ENCODE assay signal across 25 cellular contexts in the genomic region with DNA sequence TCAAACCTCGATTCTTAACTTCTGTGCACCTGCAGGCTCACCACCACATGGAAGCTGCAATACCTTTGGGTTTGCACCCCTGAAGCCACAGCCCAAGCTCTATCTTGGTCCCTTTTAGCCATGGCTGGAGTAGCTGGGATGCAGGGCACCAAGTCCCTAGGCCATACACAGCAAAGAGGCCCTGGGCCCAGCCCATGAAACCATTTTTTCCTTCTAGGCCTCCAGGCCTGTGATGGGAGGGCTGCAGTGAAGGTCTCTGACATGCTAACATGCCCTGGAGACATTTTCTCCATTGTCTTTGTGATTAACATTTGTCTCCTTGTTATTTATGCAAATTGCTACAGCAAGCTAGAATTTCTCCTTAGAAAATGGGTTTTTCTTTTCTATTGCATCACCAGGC.
"Had no signal": no experiment of that assay in that cellular context is flagged by ENCODE, and none has a peak within 500 bp of the region (broad histone marks: within the 10 kb centered on the region; RNA-seq: fewer than 3 reads in every experiment).

No MANE protein-coding gene starts in this region.

- H3K4me3 ChIP-seq: esophagus squamous epithelium, gastrocnemius medialis, heart right ventricle, left lung, lower lobe of right lung, mucosa of descending colon had no signal

- H3K36me3 ChIP-seq: esophagus squamous epithelium, gastrocnemius medialis, left lung, lower lobe of right lung had no signal

- H3K4me1 ChIP-seq: esophagus squamous epithelium, gastrocnemius medialis, heart right ventricle, left lung, lower lobe of right lung had no signal

- H3K27ac ChIP-seq: epithelial cell of prostate, esophagus squamous epithelium, gastrocnemius medialis, heart right ventricle, left lung, lower lobe of right lung had no signal

- DNase-seq: cortex of kidney; effector CD8-positive, alpha-beta T cell; effector memory CD8-positive, alpha-beta T cell; endodermal cell; erythroblast; esophagus squamous epithelium; foreskin melanocyte; gastrocnemius medialis; glutamatergic neuron; head of caudate nucleus; heart right ventricle; hippocampal formation; left cardiac atrium; left lung; left ventricle myocardium superior; lower lobe of right lung; mesenchymal stem cell; mucosa of descending colon; naive B cell; naive thymus-derived CD8-positive, alpha-beta T cell had no signal

- H3K27me3 ChIP-seq: esophagus squamous epithelium, gastrocnemius medialis, heart right ventricle, left lung had no signal

- ATAC-seq: effector memory CD8-positive, alpha-beta T cell; esophagus mucosa; gastrocnemius medialis; heart right ventricle; left cardiac atrium; left lung; left ventricle myocardium superior; lower lobe of right lung; mucosa of descending colon; naive thymus-derived CD8-positive, alpha-beta T cell had no signal

- FAIRE-seq: endometrium, islet of Langerhans, keratinocyte had no signal

- H3K9me3 ChIP-seq: gastrocnemius medialis, mucosa of descending colon had no signal
